21 cellular contexts compared by ENCODE assay signal in the genomic region with DNA sequence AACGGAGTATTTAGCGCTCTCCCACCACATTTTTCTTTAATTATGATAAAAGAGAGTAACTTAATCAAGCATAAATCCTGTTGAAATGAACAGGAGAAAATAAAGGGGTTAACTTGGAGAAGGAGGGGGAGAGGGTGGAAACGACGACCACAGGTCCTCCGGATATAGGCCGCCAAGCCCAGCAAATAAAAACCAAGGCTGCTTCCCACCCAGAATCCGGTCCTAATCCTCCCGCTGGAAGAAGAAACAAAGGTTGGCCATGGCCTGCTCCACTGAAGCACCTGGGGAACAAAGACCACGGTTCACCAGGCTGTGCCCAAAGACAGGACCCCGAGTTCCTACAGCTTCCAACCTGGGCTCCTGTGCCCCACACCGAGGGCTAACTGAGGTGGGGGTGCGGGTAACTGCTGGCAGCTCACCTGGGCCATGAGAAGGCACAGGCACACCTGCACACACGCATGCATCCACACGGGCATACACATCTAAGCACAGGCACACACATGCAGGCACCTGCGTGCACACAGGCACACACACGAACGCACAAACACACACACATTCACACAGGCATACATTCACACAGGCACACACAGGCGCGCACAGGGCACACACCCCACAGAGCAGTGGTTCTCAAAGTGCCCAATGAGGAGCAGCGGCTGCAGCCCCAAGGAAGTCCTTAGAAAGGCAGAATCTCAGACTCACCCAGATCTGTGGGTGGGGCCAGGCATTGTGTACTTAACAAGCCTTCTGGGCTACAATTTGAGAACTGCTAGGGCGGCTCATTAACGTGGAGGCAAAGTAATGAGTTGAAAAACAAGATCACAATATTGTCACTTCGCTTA.
DNase-seq lines count a peak whose midpoint lies in the region; ATAC-seq, FAIRE-seq and TF ChIP-seq lines count a peak whose summit lies in the region.
"Had no signal": no experiment of that assay in that cellular context is flagged by ENCODE, and none has a peak within 500 bp of the region (broad histone marks: within the 10 kb centered on the region; RNA-seq: fewer than 3 reads in every experiment).

No MANE protein-coding gene starts in this region.

- no peaks in the 10 kb centered on the region for H3K23me2 ChIP-seq in H1 (ENCODE audit: low read depth, low read length)

- peak overlapping the region; percentile 95 for H3K18ac ChIP-seq in H1 (ENCODE audit: extremely low read depth, low read length)

- no peak overlapping the region for H3K27ac ChIP-seq in H1 (ENCODE audit: low read depth, low read length)
- peak overlapping the region; percentile 30 to 46 for H3K27ac ChIP-seq in uterus
- H3K27ac ChIP-seq: skin epidermis, upper lobe of right lung had no signal

- peaks cover 47% of the 10 kb centered on the region for H3K4me1 Mint-ChIP-seq in nephron
- H3K4me1 Mint-ChIP-seq: CD8-positive, alpha-beta memory T cell had no signal

- CTCF ChIA-PET in H1 (lab: Charles Lee; ENCODE audit: partially characterized antibody): interaction anchor here (1.6 kb wide), 1 partner anchor 100 kb away, joined by 5 read pairs; no protein-coding TSS in a partner anchor

- 0 out of 2 replicates have a peak overlapping the region, but pooled peaks have one; percentile 8 for H2AFZ ChIP-seq in H1 (ENCODE audit: low read length)

- peak overlapping the region; percentile 99 for H2BK12ac ChIP-seq in H1 (ENCODE audit: low read depth, low read length)

- H3K14ac ChIP-seq in H1 (ENCODE audit: insufficient read length): no peak overlapping the region

- peak overlapping the region; percentile 66; the same call in 1 of the 2 replicates for H2BK20ac ChIP-seq in H1 (ENCODE audit: low read length)

- intact Hi-C loops in uterus (cut with DNase I; ENCODE audit: low total_unique reads): no loop called here

- H2BK120ac ChIP-seq in H1 (replicated peaks; ENCODE audit: low read depth, low read length): no peak overlapping the region

- TF ChIP-seq RAD21 in H1 (IDR thresholded peaks at IDR 0.05 in 1 of 2, conservative IDR thresholded peaks at IDR 0.05 in 1 of 2; ENCODE audit: low read depth in 2 of 2, low read length in 2 of 2): no peak

- H3K27me3 Mint-ChIP-seq in nephron (ENCODE audit: low read depth): peaks cover 9% of the 10 kb centered on the region
- H3K27me3 Mint-ChIP-seq: activated naive CD8-positive, alpha-beta T cell; activated T-cell treated with anti-CD3 and anti-CD28 coated beads, Interleukin-2, amount 50 U/mL, for 24 hours had no signal

- no peaks in the 10 kb centered on the region for H4K20me1 ChIP-seq in H1 (replicated peaks in 1 of 2; ENCODE audit: control insufficient read depth in 1 of 2, insufficient read depth in 2 of 2, low read length in 2 of 2)

- no peaks in the 10 kb centered on the region for H3K27me3 ChIP-seq in H1 (replicated peaks in 1 of 4; ENCODE audit: control insufficient read depth in 3 of 4, extremely low read depth in 1 of 4, insufficient read depth in 3 of 4, low read length in 3 of 4)
- no peaks in the 10 kb centered on the region for H3K27me3 ChIP-seq in uterus
- H3K27me3 ChIP-seq: upper lobe of right lung had no signal

- peak overlapping the region; percentile 93 to 96 (median 94) for H3K27ac Mint-ChIP-seq in nephron
- H3K27ac Mint-ChIP-seq: activated naive CD8-positive, alpha-beta T cell; activated T-cell treated with anti-CD3 and anti-CD28 coated beads, Interleukin-2, amount 50 U/mL, for 24 hours; effector memory CD8-positive, alpha-beta T cell; stimulated activated effector memory CD8-positive, alpha-beta T cell treated with anti-CD3 and anti-CD28 coated beads, Interleukin-12 subunit alpha, Interleukin-12 subunit beta, amount 100 ng/mL, for 72 hours had no signal

- no peak overlapping the region for H3K23ac ChIP-seq in H1 (ENCODE audit: insufficient read length)

- peaks cover 8% of the 10 kb centered on the region for H3K36me3 Mint-ChIP-seq in nephron (ENCODE audit: low read depth)
- H3K36me3 Mint-ChIP-seq: activated naive CD8-positive, alpha-beta T cell had no signal

- TF ChIP-seq EP300 in H1 (IDR thresholded peaks at IDR 0.05; ENCODE audit: borderline replicate concordance in 1 of 2, low read depth in 2 of 2, low read length in 2 of 2): no peak

- H3K4me3 Mint-ChIP-seq in nephron: peak overlapping the region in 2 of 3 experiments; percentile 21 to 34
- H3K4me3 Mint-ChIP-seq: activated naive CD8-positive, alpha-beta T cell; activated T-cell treated with anti-CD3 and anti-CD28 coated beads, Interleukin-2, amount 50 U/mL, for 24 hours; effector memory CD8-positive, alpha-beta T cell; stimulated activated effector memory CD8-positive, alpha-beta T cell treated with anti-CD3 and anti-CD28 coated beads, Interleukin-12 subunit alpha, Interleukin-12 subunit beta, amount 100 ng/mL, for 72 hours had no signal

- peaks cover 4% of the 10 kb centered on the region for H3K79me1 ChIP-seq in H1 (ENCODE audit: low read depth, low read length)

- peak overlapping the region; percentile 91 for H4K91ac ChIP-seq in H1 (replicated peaks; ENCODE audit: insufficient read length, low read length)

- H3K9ac ChIP-seq in H1 (replicated peaks in 1 of 4; ENCODE audit: extremely low read depth in 1 of 4, low read depth in 3 of 4, low read length in 3 of 4): no peak overlapping the region

- DNase-seq in NCI-H82 (lab: John Stamatoyannopoulos, UW): peak; percentile 39
- no peak for DNase-seq in NCI-H82 treated with DMSO at 0.1 percent for 48 hours (lab: John Stamatoyannopoulos, UW; ENCODE audit: unreplicated experiment)
- DNase-seq in H1 (ENCODE audit: low read depth in 1 of 2, low spot score in 2 of 2): peak in 1 of 2 experiments; percentile 54
- no peak for DNase-seq in uterus
- DNase-seq in activated CD4-positive, alpha-beta T cell treated with anti-CD3 and anti-CD28 coated beads, Interleukin-2, amount 50 U/mL, for 48 hours: no peak
- no peak for DNase-seq in SK-N-DZ (ENCODE audit: low spot score)
- DNase-seq: activated T-cell treated with anti-CD3 and anti-CD28 coated beads, Interleukin-2, amount 50 U/mL, for 24 hours; caudate nucleus; CD8-positive, alpha-beta memory T cell; effector memory CD8-positive, alpha-beta T cell; KG1; NCI-H1105 treated with DMSO at 0.1 percent for 48 hours; NCI-H446; PC-3; upper lobe of right lung had no signal

- H3K56ac ChIP-seq in H1 (replicated peaks; ENCODE audit: insufficient read length, low read depth, low read length): no peak overlapping the region

- H3K79me2 ChIP-seq in H1 (ENCODE audit: control insufficient read depth in 1 of 2, insufficient read depth in 2 of 2, low read length in 2 of 2): no peaks in the 10 kb centered on the region

- H2BK15ac ChIP-seq in H1 (ENCODE audit: low read length): peak overlapping the region; percentile 96; the same call in 1 of the 2 replicates

- TF ChIP-seq CTCF in H1 (IDR thresholded peaks at IDR 0.05; ENCODE audit: control extremely low read depth in 1 of 3, insufficient read depth in 1 of 3, low read depth in 1 of 3, low read length in 3 of 3) (no peak), nephron (IDR thresholded peaks at IDR 0.05; ENCODE audit: unreplicated experiment in 3 of 3) (no peak), uterus (IDR thresholded peaks at IDR 0.05) (no peak)

- peak overlapping the region; percentile 86; the same call in 1 of the 2 replicates for H2BK5ac ChIP-seq in H1 (ENCODE audit: low read depth, low read length)

- no peak for TF ChIP-seq POLR2A in H1 (IDR thresholded peaks at IDR 0.05; ENCODE audit: control extremely low read depth in 1 of 2, low read depth in 2 of 2, low read length in 2 of 2)
- TF ChIP-seq POLR2A in uterus (IDR thresholded peaks at IDR 0.05): no peak

- no peak overlapping the region for H4K5ac ChIP-seq in H1 (ENCODE audit: insufficient read length, low read depth, low read length)

- FAIRE-seq in H1 (lab: Jason Lieb, UNC): no peak
- FAIRE-seq: GM12878 had no signal

- H3K36me3 ChIP-seq in H1 (ENCODE audit: control insufficient read depth in 2 of 4, insufficient read depth in 4 of 4, low read length in 3 of 4) (no peaks in the 10 kb centered on the region), uterus (no peaks in the 10 kb centered on the region)
- H3K36me3 ChIP-seq: upper lobe of right lung had no signal

- H3K4me3 ChIP-seq in H1 (ENCODE audit: extremely low read depth in 1 of 4, insufficient read depth in 2 of 4, low read depth in 3 of 4, low read length in 4 of 4) (no peak overlapping the region), uterus (no peak overlapping the region)
- H3K4me3 ChIP-seq: GM12878, skin epidermis, upper lobe of right lung had no signal

- POLR2A ChIA-PET in H1 (lab: Charles Lee; ENCODE audit: partially characterized antibody): interaction anchor here (1.0 kb wide), 1 partner anchor 10 kb away, joined by 3 read pairs; no protein-coding TSS in a partner anchor

- H2AK5ac ChIP-seq in H1 (ENCODE audit: low read depth, low read length): peak overlapping the region; percentile 92

- no peak for ATAC-seq in HG03135 (IDR thresholded peaks at IDR 0.05; ENCODE audit: unreplicated experiment)
- ATAC-seq: effector memory CD8-positive, alpha-beta T cell; GM12878; PC-3; stimulated activated effector memory CD8-positive, alpha-beta T cell treated with anti-CD3 and anti-CD28 coated beads, Interleukin-12 subunit alpha, Interleukin-12 subunit beta, amount 100 ng/mL, for 72 hours; upper lobe of right lung had no signal

- H3K9me3 Mint-ChIP-seq in nephron: no peaks in the 10 kb centered on the region
- H3K9me3 Mint-ChIP-seq: activated T-cell treated with anti-CD3 and anti-CD28 coated beads, Interleukin-2, amount 50 U/mL, for 24 hours; CD8-positive, alpha-beta memory T cell; effector memory CD8-positive, alpha-beta T cell; stimulated activated effector memory CD8-positive, alpha-beta T cell treated with anti-CD3 and anti-CD28 coated beads, Interleukin-12 subunit alpha, Interleukin-12 subunit beta, amount 100 ng/mL, for 72 hours had no signal

- peak overlapping the region in 1 of 2 experiments; percentile 2; a peak in 1 of 4 replicates for H3K4me2 ChIP-seq in H1 (ENCODE audit: insufficient read depth in 1 of 2, low read depth in 2 of 2, low read length in 2 of 2)

- H3K4ac ChIP-seq in H1 (replicated peaks; ENCODE audit: insufficient read length, low read depth, low read length): peak overlapping the region; percentile 62

- WGBS in H1 (ENCODE audit: extremely low coverage in 1 of 2, insufficient coverage in 1 of 2, insufficient read length in 1 of 2, insufficient replicate concordance in 2 of 2, low coverage in 1 of 2, low lambda C conversion rate in 2 of 2, missing lambda C conversion rate in 1 of 2), 2 experiments: 82% methylated on average over 23 of the region's 23 CpGs; no CpG with 5 or more reads in 1 of the 2 experiments

- H4K8ac ChIP-seq in H1 (ENCODE audit: extremely low read depth, insufficient read depth, low read length): peak overlapping the region; percentile 69; the same call in 1 of the 2 replicates

- H3K9me3 ChIP-seq in H1 (ENCODE audit: insufficient read depth in 2 of 2, low read depth in 1 of 2, low read length in 1 of 2) (peaks cover 6% of the 10 kb centered on the region in 2 experiments; a peak in 1 of 4 replicates), uterus (no peaks in the 10 kb centered on the region)
- H3K9me3 ChIP-seq: upper lobe of right lung had no signal

- H3K4me1 ChIP-seq in H1 (replicated peaks in 1 of 4; ENCODE audit: control insufficient read depth in 3 of 4, insufficient read depth in 4 of 4, low read length in 3 of 4) (peaks cover 4 to 18% (median 11%) of the 10 kb centered on the region in 4 experiments), uterus (no peaks in the 10 kb centered on the region)
- H3K4me1 ChIP-seq: upper lobe of right lung had no signal

TF ChIP-seq in H1, 55 proteins besides CTCF, POLR2A, EP300 and RAD21 (continues in another document):
- no peak for TF ChIP-seq SP4 (IDR thresholded peaks at IDR 0.05; ENCODE audit: low read length)
